27 cellular contexts compared by ENCODE assay signal in genomic region chr5:107418902-107419301, GRCh38.
"Had no signal": no experiment of that assay in that cellular context is flagged by ENCODE, and none has a peak within 500 bp of the region (broad histone marks: within the 10 kb centered on the region; RNA-seq: fewer than 3 reads in every experiment).

No MANE protein-coding gene starts in this region.

- H3K27me3 ChIP-seq: pancreas, sigmoid colon, vagina had no signal

- H3K36me3 ChIP-seq: pancreas, sigmoid colon, thoracic aorta, vagina had no signal

- H3K4me3 ChIP-seq: pancreas, psoas muscle, sigmoid colon, thoracic aorta, vagina had no signal

- DNase-seq: activated CD4-positive, alpha-beta memory T cell treated with anti-CD3 and anti-CD28 coated beads, Interleukin-2, amount 10 ng/mL, durations not matched to agents 7 days and 5 days; activated CD4-positive, alpha-beta T cell treated with anti-CD3 and anti-CD28 coated beads, Interleukin-2, amount 10 ng/mL, durations not matched to agents 24 days and 14 days; activated CD4-positive, CD25-positive, alpha-beta regulatory T cell treated with anti-CD3 and anti-CD28 coated beads, Interleukin-2, amount 50 U/mL, for 72 hours; activated CD8-positive, alpha-beta memory T cell treated with anti-CD3 and anti-CD28 coated beads, Interleukin-2, amount 50 U/mL, for 48 hours; activated naive CD8-positive, alpha-beta T cell treated with anti-CD3 and anti-CD28 coated beads, Interleukin-2, amount 50 U/mL, for 24 hours; activated T-cell treated with anti-CD3 and anti-CD28 coated beads, Interleukin-2, amount 50 U/mL, for 24 hours; amygdala; caudate nucleus; cortex of kidney; foreskin fibroblast; head of caudate nucleus; hypothalamus; immature natural killer cell; kidney; left colon; naive thymus-derived CD8-positive, alpha-beta T cell; nucleus accumbens; pancreas; psoas muscle; sigmoid colon; small intestine; stimulated activated CD4-positive, alpha-beta T cell treated with anti-CD3 and anti-CD28 coated beads, Interleukin-4, amount 100 ng/mL, for 24 hours; T1000 had no signal

- H3K27ac ChIP-seq: pancreas, psoas muscle, sigmoid colon, thoracic aorta, vagina had no signal

- ATAC-seq: activated naive CD8-positive, alpha-beta T cell treated with anti-CD3 and anti-CD28 coated beads, Interleukin-2, amount 50 U/mL, for 24 hours; esophagus mucosa; left colon; naive thymus-derived CD8-positive, alpha-beta T cell; pancreas; psoas muscle; stimulated activated effector memory CD8-positive, alpha-beta T cell treated with anti-CD3 and anti-CD28 coated beads, Interleukin-12 subunit alpha, Interleukin-12 subunit beta, amount 100 ng/mL, for 72 hours had no signal

- H3K4me1 ChIP-seq: pancreas, psoas muscle had no signal

- H3K9me3 ChIP-seq: pancreas, psoas muscle, sigmoid colon, thoracic aorta, vagina had no signal
